Comparison of ENCODE assay signal across 10 cellular contexts in the genomic region with DNA sequence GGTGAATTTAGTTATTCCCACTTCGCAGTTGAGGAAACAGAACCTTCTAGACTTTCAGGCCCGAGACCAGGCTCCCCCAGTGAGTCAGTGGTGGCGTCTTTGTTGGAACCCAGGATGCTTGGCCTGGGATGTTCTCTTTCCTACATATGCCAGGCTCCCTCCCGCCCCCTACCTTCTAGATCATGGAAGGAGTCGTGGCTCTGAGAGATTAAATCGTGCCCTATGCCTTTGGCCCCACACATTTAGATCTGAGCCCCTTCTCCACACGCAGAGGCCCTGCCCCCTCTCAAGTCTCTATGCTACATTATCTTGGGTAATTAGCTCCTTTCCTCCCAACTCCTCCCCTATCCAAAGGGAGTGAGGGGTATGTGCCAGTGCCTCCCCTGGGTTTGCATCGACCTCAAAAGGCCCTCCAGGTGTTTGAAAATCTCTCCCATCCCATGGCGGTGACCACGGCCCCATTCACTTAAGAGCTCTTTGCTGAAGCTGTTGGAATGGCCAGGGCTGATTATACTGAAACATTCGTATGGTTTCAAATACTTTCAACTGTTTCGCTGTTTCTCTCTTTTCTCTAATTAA. TPM values are rescaled to one million over a fixed set of nuclear protein-coding genes. Genes with fewer than 3 reads are reported as not detected.
DNase-seq lines count a peak whose midpoint lies in the region; ATAC-seq, FAIRE-seq and TF ChIP-seq lines count a peak whose summit lies in the region.
"Had no signal": no experiment of that assay in that cellular context is flagged by ENCODE, and none has a peak within 500 bp of the region (broad histone marks: within the 10 kb centered on the region; RNA-seq: fewer than 3 reads in every experiment).

No MANE protein-coding gene starts in this region.

- H3K4me3 ChIP-seq in esophagus muscularis mucosa (peak overlapping the region; percentile 58 to 67 (median 60)), psoas muscle (peak overlapping the region; percentile 71)

- H3K27ac ChIP-seq in esophagus muscularis mucosa (replicated peaks in 1 of 4) (peak overlapping the region in 1 of 4 donors; percentile 51), psoas muscle (no peak overlapping the region)

- H3K9me3 ChIP-seq in esophagus muscularis mucosa, result no peaks in the 10 kb centered on the region
- no peaks in the 10 kb centered on the region for H3K9me3 ChIP-seq in psoas muscle

- no peaks in the 10 kb centered on the region for H3K36me3 ChIP-seq in esophagus muscularis mucosa
- no peaks in the 10 kb centered on the region for H3K36me3 ChIP-seq in psoas muscle (ENCODE audit: insufficient read depth in 1 of 2, low read depth in 1 of 2)

- TF ChIP-seq POLR2A in esophagus muscularis mucosa (IDR thresholded peaks at IDR 0.05; ENCODE audit: low read depth), result no peak

- H3K4me1 ChIP-seq in esophagus muscularis mucosa (peaks cover 29 to 41% (median 39%) of the 10 kb centered on the region in 4 donors), psoas muscle (peaks cover 26% of the 10 kb centered on the region)

- H3K27me3 ChIP-seq in esophagus muscularis mucosa, result peaks cover 0 to 83% (median 18%) of the 10 kb centered on the region in 4 donors
- peaks cover 0 to 72% (median 8%) of the 10 kb centered on the region in 3 donors for H3K27me3 ChIP-seq in psoas muscle (ENCODE audit: insufficient read depth in 3 of 3, low read length in 2 of 3)

- WGBS in esophagus muscularis mucosa, result 45% methylated on average over 12 of the region's 12 CpGs
- 53 to 54% (median 53%) methylated on average over 12 of the region's 12 CpGs for WGBS in psoas muscle, 3 donors

- intact Hi-C loops in esophagus muscularis mucosa (cut with DNase I), result no loop called here
- intact Hi-C loops in psoas muscle (cut with DNase I), result loop anchor here in 1 of 2 donors (5.0 kb wide), 1 partner anchor 214 kb away; no protein-coding TSS in a partner anchor

- ATAC-seq in psoas muscle (no peak), HG02852 (IDR thresholded peaks at IDR 0.05; ENCODE audit: unreplicated experiment) (no peak)

- TF ChIP-seq EP300 in esophagus muscularis mucosa (IDR thresholded peaks at IDR 0.05), result no peak

- FAIRE-seq in D721Med (lab: Jason Lieb, UNC), result no peak
- FAIRE-seq: A204.1, islet of Langerhans had no signal

- TF ChIP-seq CTCF in esophagus muscularis mucosa (IDR thresholded peaks at IDR 0.05) (no peak), psoas muscle (IDR thresholded peaks at IDR 0.05) (no peak), D721Med (IDR thresholded peaks at IDR 0.05; ENCODE audit: insufficient read depth, missing control alignments) (no peak)

- DNase-seq in NCI-H2171 treated with DMSO at 0.1 percent for 48 hours (lab: John Stamatoyannopoulos, UW) (peak; percentile 35), NCI-H2171 (lab: John Stamatoyannopoulos, UW) (no peak), NCI-H446 treated with DMSO at 0.1 percent for 48 hours (lab: John Stamatoyannopoulos, UW) (peak; percentile 39), esophagus muscularis mucosa (ENCODE audit: extremely low spot score) (no peak), psoas muscle (no peak), D721Med (ENCODE audit: insufficient read length, low spot score) (no peak)
- no peak for DNase-seq in activated CD4-positive, alpha-beta T cell treated with anti-CD3 and anti-CD28 coated beads, Interleukin-2, amount 50 U/mL, for 1 hour

RNA-seq across cellular contexts. Expression of gene NGFR, which starts 3.0 kb away (rescaled TPM):
- total RNA-seq in esophagus muscularis mucosa (10 to 100 TPM; 12.9 to 31.6 (median 22.6) TPM), psoas muscle (10 to 100 TPM in 1 of 4 donors, 1 to 10 TPM in 3; 1.6 to 13.5 (median 3.7) TPM)
- polyA plus RNA-seq in psoas muscle, result 1 to 10 TPM in 1 of 3 donors, under 1 TPM in 2; 0.74 to 5.1 (median 0.77) TPM

Comparison
In these comparisons a context has a peak if more than half of its experiments do, and no peak if none do; other contexts are left out.
1. DNase-seq: peak in NCI-H2171 treated with DMSO at 0.1 percent for 48 hours (single experiment) and NCI-H446 treated with DMSO at 0.1 percent for 48 hours (single experiment); none in NCI-H2171 (single experiment), esophagus muscularis mucosa (single experiment), psoas muscle (0 of 2), D721Med (single experiment) and activated CD4-positive, alpha-beta T cell treated with anti-CD3 and anti-CD28 coated beads, Interleukin-2, amount 50 U/mL, for 1 hour (single experiment).